In the genomic region with DNA sequence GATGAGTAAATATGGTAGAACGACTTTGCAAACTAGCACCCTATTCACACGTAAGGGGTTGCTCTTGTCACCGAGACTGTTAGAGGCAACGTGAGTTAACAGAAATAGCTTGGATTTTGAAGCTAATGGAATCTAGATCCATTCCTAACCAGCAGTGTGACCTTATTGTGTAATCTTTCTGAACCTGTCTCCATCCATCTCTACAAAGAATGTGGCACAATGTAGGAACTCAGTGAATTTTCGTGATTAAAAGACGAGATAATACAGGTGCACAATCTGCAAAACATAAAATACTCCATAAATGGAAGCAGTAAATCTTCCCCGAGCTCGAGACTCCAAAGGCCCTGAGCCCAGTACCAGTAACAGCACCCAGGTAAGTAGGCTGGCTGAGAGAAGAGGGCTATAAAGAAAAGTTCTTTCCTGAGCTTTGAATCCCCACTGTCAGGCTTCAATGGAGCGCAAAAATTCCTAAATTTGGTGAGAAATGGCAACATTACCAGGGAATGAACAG, we compare ENCODE assay signal across 8 cellular contexts. TPM values are rescaled to one million over a fixed set of nuclear protein-coding genes. Genes with fewer than 3 reads are reported as not detected.
DNase-seq lines count a peak whose midpoint lies in the region; ATAC-seq and TF ChIP-seq lines count a peak whose summit lies in the region.

No MANE protein-coding gene starts in this region.

- no peak for DNase-seq in activated naive CD4-positive, alpha-beta T cell treated with anti-CD3 and anti-CD28 coated beads for 36 hours
- DNase-seq in activated naive CD4-positive, alpha-beta T cell treated with Interleukin-2 at 50 U/mL for 16 hours: no peak
- DNase-seq in tibial nerve (ENCODE audit: low spot score in 2 of 2) (no peak), SKM-1 (lab: John Stamatoyannopoulos, UW; ENCODE audit: unreplicated experiment) (no peak), anterior cingulate cortex (lab: John Stamatoyannopoulos, UW) (no peak)

- TF ChIP-seq RAD21 in liver (IDR thresholded peaks at IDR 0.05): no peak

- no peak for TF ChIP-seq EP300 in tibial nerve (IDR thresholded peaks at IDR 0.05)

- H3K27me3 ChIP-seq in liver (ENCODE audit: control insufficient read depth in 4 of 4, insufficient read depth in 4 of 4, low read length in 3 of 4): no peaks in the 10 kb centered on the region
- no peaks in the 10 kb centered on the region for H3K27me3 ChIP-seq in tibial nerve

- no peaks in the 10 kb centered on the region for H3K27me3 Mint-ChIP-seq in activated naive CD4-positive, alpha-beta T cell treated with anti-CD3 and anti-CD28 coated beads for 36 hours (ENCODE audit: low read depth)

- H3K27ac ChIP-seq in adipose tissue (ENCODE audit: low read depth, low read length): peak overlapping the region; percentile 38
- H3K27ac ChIP-seq in liver (ENCODE audit: low read depth in 1 of 2, low read length in 2 of 2): peak overlapping the region; percentile 78 to 81
- peak overlapping the region; percentile 86 to 97 (median 91) for H3K27ac ChIP-seq in tibial nerve

- H3K4me3 ChIP-seq in liver (ENCODE audit: low read depth in 1 of 3, low read length in 3 of 3) (no peak overlapping the region), tibial nerve (peak overlapping the region in 2 of 4 donors; percentile 20 to 66)

- CTCF ChIA-PET in activated naive CD4-positive, alpha-beta T cell treated with anti-CD3 and anti-CD28 coated beads for 36 hours (lab: Charles Lee): interaction anchor here (0.6 to 1.7 kb wide), 20 partner anchors 10 to 311 kb away, joined by 3 to 18 read pairs (median 3); a partner anchor contains a TSS

- H3K4me1 ChIP-seq in liver (ENCODE audit: control insufficient read depth in 4 of 4, insufficient read depth in 4 of 4, low read length in 3 of 4) (peaks cover 0 to 10% (median 8%) of the 10 kb centered on the region in 4 donors), tibial nerve (peaks cover 0 to 13% (median 9%) of the 10 kb centered on the region in 4 donors)

- peak overlapping the region in 1 of 2 donors; percentile 46 for H3K9ac ChIP-seq in liver (ENCODE audit: low read depth in 1 of 2, low read length in 2 of 2)

- H3K36me3 ChIP-seq in liver (ENCODE audit: control insufficient read depth in 4 of 4, insufficient read depth in 3 of 4, low read depth in 1 of 4, low read length in 3 of 4): no peaks in the 10 kb centered on the region
- no peaks in the 10 kb centered on the region for H3K36me3 ChIP-seq in tibial nerve

- H3K9me3 ChIP-seq in liver (ENCODE audit: control insufficient read depth in 4 of 4, low read length in 3 of 4) (no peaks in the 10 kb centered on the region), tibial nerve (no peaks in the 10 kb centered on the region)

- H3K9me3 Mint-ChIP-seq in activated naive CD4-positive, alpha-beta T cell treated with anti-CD3 and anti-CD28 coated beads for 36 hours: no peaks in the 10 kb centered on the region

- peaks cover 37% of the 10 kb centered on the region for H3K4me1 Mint-ChIP-seq in activated naive CD4-positive, alpha-beta T cell treated with anti-CD3 and anti-CD28 coated beads for 36 hours (ENCODE audit: low read depth)

- no peak for TF ChIP-seq POLR2A in tibial nerve (IDR thresholded peaks at IDR 0.05)

- intact Hi-C loops in activated naive CD4-positive, alpha-beta T cell treated with anti-CD3 and anti-CD28 coated beads for 36 hours (cut with micrococcal nuclease): loop anchor here (1.0 to 5.0 kb wide), 12 partner anchors 19 to 320 kb away; a partner anchor contains a TSS

- H3K4me3 Mint-ChIP-seq in activated naive CD4-positive, alpha-beta T cell treated with anti-CD3 and anti-CD28 coated beads for 36 hours: peak overlapping the region; percentile 82

- H3K36me3 Mint-ChIP-seq in activated naive CD4-positive, alpha-beta T cell treated with anti-CD3 and anti-CD28 coated beads for 36 hours (ENCODE audit: low read depth): peaks cover 22% of the 10 kb centered on the region

- 74 to 82% (median 80%) methylated on average over 9 of the region's 9 CpGs for WGBS in adipose tissue, 3 donors
- 83% methylated on average over 9 of the region's 9 CpGs for WGBS in liver
- WGBS in tibial nerve, 2 donors: 81 to 87% methylated on average over 9 of the region's 9 CpGs

- H3K27ac Mint-ChIP-seq in activated naive CD4-positive, alpha-beta T cell treated with anti-CD3 and anti-CD28 coated beads for 36 hours: peak overlapping the region; percentile 97

- no peak for TF ChIP-seq CTCF in liver (IDR thresholded peaks at IDR 0.05; ENCODE audit: low read depth, low read length, missing input control)
- TF ChIP-seq CTCF in tibial nerve (IDR thresholded peaks at IDR 0.05): no peak

- ATAC-seq in HG03095 (IDR thresholded peaks at IDR 0.05; ENCODE audit: unreplicated experiment): no peak

TF ChIP-seq in liver, 16 proteins besides CTCF, POLR2A, EP300 and RAD21 (continues in another document):
- TF ChIP-seq, protein P1, sequence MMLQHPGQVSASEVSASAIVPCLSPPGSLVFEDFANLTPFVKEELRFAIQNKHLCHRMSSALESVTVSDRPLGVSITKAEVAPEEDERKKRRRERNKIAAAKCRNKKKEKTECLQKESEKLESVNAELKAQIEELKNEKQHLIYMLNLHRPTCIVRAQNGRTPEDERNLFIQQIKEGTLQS (IDR thresholded peaks at IDR 0.05): no peak
- TF ChIP-seq, protein P2, sequence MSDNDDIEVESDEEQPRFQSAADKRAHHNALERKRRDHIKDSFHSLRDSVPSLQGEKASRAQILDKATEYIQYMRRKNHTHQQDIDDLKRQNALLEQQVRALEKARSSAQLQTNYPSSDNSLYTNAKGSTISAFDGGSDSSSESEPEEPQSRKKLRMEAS (IDR thresholded peaks at IDR 0.05): no peak
- TF ChIP-seq RXRA (IDR thresholded peaks at IDR 0.05) (no peak), TAF1 (conservative IDR thresholded peaks at IDR 0.05) (no peak), EGR1 (IDR thresholded peaks at IDR 0.05; ENCODE audit: low read depth in 2 of 2) (no peak), HNF4A (conservative IDR thresholded peaks at IDR 0.05) (no peak), NR2F2 (IDR thresholded peaks at IDR 0.05) (no peak), HNF4G (IDR thresholded peaks at IDR 0.05) (no peak), FOXA1 (IDR thresholded peaks at IDR 0.05) (no peak), JUND (IDR thresholded peaks at IDR 0.05) (no peak), YY1 (IDR thresholded peaks at IDR 0.05) (no peak), SP1 (IDR thresholded peaks at IDR 0.05) (no peak)
- TF ChIP-seq, protein P3, sequence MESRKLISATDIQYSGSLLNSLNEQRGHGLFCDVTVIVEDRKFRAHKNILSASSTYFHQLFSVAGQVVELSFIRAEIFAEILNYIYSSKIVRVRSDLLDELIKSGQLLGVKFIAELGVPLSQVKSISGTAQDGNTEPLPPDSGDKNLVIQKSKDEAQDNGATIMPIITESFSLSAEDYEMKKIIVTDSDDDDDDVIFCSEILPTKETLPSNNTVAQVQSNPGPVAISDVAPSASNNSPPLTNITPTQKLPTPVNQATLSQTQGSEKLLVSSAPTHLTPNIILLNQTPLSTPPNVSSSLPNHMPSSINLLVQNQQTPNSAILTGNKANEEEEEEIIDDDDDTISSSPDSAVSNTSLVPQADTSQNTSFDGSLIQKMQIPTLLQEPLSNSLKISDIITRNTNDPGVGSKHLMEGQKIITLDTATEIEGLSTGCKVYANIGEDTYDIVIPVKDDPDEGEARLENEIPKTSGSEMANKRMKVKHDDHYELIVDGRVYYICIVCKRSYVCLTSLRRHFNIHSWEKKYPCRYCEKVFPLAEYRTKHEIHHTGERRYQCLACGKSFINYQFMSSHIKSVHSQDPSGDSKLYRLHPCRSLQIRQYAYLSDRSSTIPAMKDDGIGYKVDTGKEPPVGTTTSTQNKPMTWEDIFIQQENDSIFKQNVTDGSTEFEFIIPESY (IDR thresholded peaks at IDR 0.05): no peak

RNA-seq across cellular contexts. Expression of a gene that starts 0.8 kb away (rescaled TPM):
- 100 to 1,000 TPM; 107 TPM for total RNA-seq in activated naive CD4-positive, alpha-beta T cell treated with anti-CD3 and anti-CD28 coated beads for 36 hours
- polyA plus RNA-seq in adipose tissue (under 1 TPM; 0.55 to 0.56 (median 0.56) TPM), liver (1 to 10 TPM in 1 of 2 donors, under 1 TPM in 1; 0.29 to 2.2 TPM)
- total RNA-seq in liver (10 to 100 TPM in 1 of 2 donors, under 1 TPM in 1; 0.08 to 30.0 TPM), tibial nerve (1 to 10 TPM in 3 of 4 donors, under 1 TPM in 1; 0.42 to 3.6 (median 2.1) TPM)

RNA-seq across cellular contexts. Expression of a gene that starts 20.0 kb away (rescaled TPM):
- 10 to 100 TPM; 31.0 to 32.3 TPM for total RNA-seq in activated naive CD4-positive, alpha-beta T cell treated with anti-CD3 and anti-CD28 coated beads for 36 hours
- polyA plus RNA-seq in adipose tissue: 100 to 1,000 TPM in 1 of 3 donors, 10 to 100 TPM in 2; 52.3 to 106 (median 73.9) TPM
- 10 to 100 TPM in 1 of 2 donors, 1 to 10 TPM in 1; 7.2 to 13.5 TPM for total RNA-seq in liver
- polyA plus RNA-seq in liver: 10 to 100 TPM in 1 of 2 donors, 1 to 10 TPM in 1; 9.9 to 13.1 TPM
- total RNA-seq in tibial nerve: 100 to 1,000 TPM in 1 of 4 donors, 10 to 100 TPM in 3; 63.3 to 101 (median 83.3) TPM

RNA-seq across cellular contexts. Expression of a gene that starts 27.1 kb away (rescaled TPM):
- 100 to 1,000 TPM; 163 to 181 TPM for total RNA-seq in activated naive CD4-positive, alpha-beta T cell treated with anti-CD3 and anti-CD28 coated beads for 36 hours
- polyA plus RNA-seq in adipose tissue (100 to 1,000 TPM; 123 to 153 (median 148) TPM), liver (100 to 1,000 TPM; 140 to 164 TPM)
- total RNA-seq in liver (10 to 100 TPM; 33.1 to 46.0 TPM), tibial nerve (100 to 1,000 TPM; 110 to 161 (median 154) TPM)

RNA-seq across cellular contexts. Expression of a gene that starts 29.0 kb away (rescaled TPM):
- total RNA-seq in activated naive CD4-positive, alpha-beta T cell treated with anti-CD3 and anti-CD28 coated beads for 36 hours: 10 to 100 TPM; 35.1 to 42.2 TPM
- polyA plus RNA-seq in adipose tissue (10 to 100 TPM in 1 of 3 donors, 1 to 10 TPM in 2; 4.2 to 16.1 (median 7.2) TPM), liver (1 to 10 TPM in 1 of 2 donors, under 1 TPM in 1; 0.32 to 1.2 TPM)
- total RNA-seq in liver (1 to 10 TPM; 1.1 to 1.8 TPM), tibial nerve (10 to 100 TPM; 13.0 to 29.7 (median 19.2) TPM)

Comparison
In these comparisons a context has a peak if more than half of its experiments do, and no peak if none do; other contexts are left out.
1. H3K27ac ChIP-seq: peak in every context shown above with its lines; median percentile 91 in tibial nerve; 80 in liver; 38 in adipose tissue.